ENCODE assay signal across 1 cellular context in the genomic region with DNA sequence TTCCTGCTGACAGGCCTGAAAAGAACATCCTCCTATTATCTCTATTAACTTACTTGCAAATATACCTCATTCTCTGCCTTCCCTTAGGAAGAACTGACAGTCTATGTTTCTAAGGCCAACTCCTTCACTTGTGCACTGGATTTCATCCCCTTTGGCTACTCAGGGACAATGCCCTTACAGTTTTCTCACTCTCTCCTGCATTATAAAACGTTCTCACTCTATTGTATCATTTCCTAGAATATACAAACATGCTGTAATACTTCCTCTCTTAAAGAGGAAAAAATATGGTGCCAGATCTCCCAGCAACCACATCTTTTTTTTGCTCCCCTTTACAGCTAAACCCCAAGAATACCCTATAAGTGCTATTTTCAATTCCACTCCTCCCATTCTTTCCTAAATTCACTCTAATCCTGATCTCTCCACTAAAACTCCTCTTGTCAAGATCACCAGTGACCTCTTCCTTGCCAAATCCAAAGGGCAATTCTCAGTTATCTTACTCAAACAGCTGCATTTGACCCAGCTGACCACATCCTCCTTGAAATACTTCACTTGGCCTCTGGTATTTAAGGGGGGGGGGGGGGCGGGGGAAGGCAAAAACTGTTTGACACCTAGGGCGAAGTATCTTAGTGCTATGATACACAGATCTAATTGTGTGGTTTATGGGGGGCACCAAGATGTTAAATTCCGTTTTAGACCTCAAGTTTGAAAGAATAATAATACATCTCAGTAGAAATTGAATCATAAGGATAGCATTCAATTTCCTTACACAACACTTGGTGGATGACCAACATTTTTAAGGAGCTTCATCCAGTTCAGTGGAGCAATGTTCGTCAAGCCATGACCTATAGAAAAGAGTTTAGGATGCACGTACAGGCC.
A peak's percentile ranks its signal among the peaks of the same experiment; 100 is the strongest.
TF ChIP-seq lines count a peak whose summit lies in the region.

No MANE protein-coding gene starts in this region.

TF ChIP-seq in K562, 482 proteins besides CTCF, POLR2A, EP300 and RAD21 (continues in another document):
- TF ChIP-seq, protein P1, sequence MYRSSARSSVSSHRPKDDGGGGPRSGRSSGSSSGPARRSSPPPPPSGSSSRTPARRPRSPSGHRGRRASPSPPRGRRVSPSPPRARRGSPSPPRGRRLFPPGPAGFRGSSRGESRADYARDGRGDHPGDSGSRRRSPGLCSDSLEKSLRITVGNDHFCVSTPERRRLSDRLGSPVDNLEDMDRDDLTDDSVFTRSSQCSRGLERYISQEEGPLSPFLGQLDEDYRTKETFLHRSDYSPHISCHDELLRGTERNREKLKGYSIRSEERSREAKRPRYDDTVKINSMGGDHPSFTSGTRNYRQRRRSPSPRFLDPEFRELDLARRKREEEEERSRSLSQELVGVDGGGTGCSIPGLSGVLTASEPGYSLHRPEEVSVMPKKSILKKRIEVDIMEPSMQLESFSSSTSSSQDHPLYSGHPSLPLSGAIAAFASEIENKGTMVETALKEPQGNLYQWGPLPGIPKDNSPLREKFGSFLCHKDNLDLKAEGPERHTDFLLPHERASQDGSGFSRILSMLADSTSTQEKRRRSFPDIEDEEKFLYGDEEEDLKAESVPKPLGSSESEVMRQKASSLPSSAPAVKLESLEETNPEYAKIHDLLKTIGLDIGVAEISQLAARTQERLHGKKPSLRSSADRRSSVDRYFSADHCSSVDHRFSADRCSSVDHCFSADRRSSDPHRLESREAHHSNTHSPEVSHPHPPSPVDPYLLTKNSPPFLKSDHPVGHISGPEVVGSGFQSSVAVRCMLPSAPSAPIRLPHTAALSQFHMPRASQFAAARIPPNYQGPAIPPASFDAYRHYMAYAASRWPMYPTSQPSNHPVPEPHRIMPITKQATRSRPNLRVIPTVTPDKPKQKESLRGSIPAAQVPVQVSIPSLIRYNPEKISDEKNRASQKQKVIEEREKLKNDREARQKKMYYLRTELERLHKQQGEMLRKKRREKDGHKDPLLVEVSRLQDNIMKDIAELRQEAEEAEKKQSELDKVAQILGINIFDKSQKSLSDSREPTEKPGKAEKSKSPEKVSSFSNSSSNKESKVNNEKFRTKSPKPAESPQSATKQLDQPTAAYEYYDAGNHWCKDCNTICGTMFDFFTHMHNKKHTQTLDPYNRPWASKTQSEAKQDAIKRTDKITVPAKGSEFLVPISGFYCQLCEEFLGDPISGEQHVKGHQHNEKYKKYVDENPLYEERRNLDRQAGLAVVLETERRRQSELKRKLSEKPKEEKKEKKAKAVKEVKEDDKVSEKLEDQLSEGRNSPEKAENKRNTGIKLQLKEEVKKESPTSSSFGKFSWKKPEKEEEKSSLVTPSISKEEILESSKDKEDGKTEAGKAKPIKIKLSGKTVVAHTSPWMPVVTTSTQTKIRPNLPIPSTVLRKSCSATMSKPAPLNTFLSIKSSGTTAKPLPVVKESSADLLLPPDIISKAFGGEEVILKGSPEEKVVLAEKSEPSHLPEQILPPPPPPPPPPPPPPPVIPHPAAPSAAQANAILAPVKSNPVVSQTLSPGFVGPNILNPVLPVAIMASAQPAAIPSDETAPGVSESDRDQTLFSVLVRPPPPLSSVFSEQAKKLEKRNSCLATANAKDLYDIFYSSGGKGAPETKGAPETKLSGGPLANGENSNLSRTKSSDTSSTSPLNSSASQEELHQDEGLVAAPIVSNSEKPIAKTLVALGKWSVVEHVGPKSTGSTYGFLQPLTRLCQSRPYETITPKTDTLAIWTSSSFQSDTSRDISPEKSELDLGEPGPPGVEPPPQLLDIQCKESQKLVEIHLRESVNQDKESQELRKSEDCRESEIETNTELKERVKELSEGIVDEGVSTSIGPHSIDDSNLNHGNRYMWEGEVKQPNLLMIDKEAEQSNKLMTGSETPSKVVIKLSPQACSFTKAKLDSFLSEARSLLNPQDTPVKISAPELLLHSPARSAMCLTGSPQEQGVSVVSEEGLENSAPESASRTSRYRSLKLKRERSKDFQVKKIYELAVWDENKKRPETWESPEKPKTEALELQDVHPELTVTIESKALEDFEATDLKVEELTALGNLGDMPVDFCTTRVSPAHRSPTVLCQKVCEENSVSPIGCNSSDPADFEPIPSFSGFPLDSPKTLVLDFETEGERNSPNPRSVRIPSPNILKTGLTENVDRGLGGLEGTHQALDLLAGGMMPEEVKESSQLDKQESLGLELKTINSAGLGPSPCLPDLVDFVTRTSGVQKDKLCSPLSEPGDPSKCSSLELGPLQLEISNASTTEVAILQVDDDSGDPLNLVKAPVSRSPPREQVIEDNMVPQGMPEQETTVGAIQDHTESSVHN (IDR thresholded peaks at IDR 0.05; ENCODE audit: borderline replicate concordance in 1 of 2, low read depth in 1 of 2) = peak in 1 of 2 experiments; percentile 84; a peak in 1 of 4 replicates
- TF ChIP-seq HMG20A (CRISPR knock-in tag; conservative IDR thresholded peaks at IDR 0.05) = no peak
- TF ChIP-seq PRPF4 (IDR thresholded peaks at IDR 0.05; ENCODE audit: insufficient read depth, low read depth, low read length, poor library complexity, severe bottlenecking) = no peak
- TF ChIP-seq, protein P2, sequence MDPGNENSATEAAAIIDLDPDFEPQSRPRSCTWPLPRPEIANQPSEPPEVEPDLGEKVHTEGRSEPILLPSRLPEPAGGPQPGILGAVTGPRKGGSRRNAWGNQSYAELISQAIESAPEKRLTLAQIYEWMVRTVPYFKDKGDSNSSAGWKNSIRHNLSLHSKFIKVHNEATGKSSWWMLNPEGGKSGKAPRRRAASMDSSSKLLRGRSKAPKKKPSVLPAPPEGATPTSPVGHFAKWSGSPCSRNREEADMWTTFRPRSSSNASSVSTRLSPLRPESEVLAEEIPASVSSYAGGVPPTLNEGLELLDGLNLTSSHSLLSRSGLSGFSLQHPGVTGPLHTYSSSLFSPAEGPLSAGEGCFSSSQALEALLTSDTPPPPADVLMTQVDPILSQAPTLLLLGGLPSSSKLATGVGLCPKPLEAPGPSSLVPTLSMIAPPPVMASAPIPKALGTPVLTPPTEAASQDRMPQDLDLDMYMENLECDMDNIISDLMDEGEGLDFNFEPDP (CRISPR knock-in tag; IDR thresholded peaks at IDR 0.05) = no peak
- TF ChIP-seq HBP1 (CRISPR knock-in tag; IDR thresholded peaks at IDR 0.05) = no peak
- 0 out of 2 replicates have a peak, but pooled peaks have one; percentile 59 for TF ChIP-seq ELF4 (CRISPR knock-in tag; IDR thresholded peaks at IDR 0.05)
- TF ChIP-seq KHSRP (IDR thresholded peaks at IDR 0.05) = peak; percentile 53; the same call in 1 of the 2 replicates
- TF ChIP-seq RBFOX2 (IDR thresholded peaks at IDR 0.05; ENCODE audit: low read depth, low read length) = no peak
- TF ChIP-seq TEAD4 (IDR thresholded peaks at IDR 0.05; ENCODE audit: low read length) = peak; percentile 94
- TF ChIP-seq TEAD4 (CRISPR knock-in tag; IDR thresholded peaks at IDR 0.05; ENCODE audit: borderline replicate concordance) = no peak
- no peak for TF ChIP-seq MEF2A (IDR thresholded peaks at IDR 0.05; ENCODE audit: control insufficient read depth, low read depth, low read length)
- TF ChIP-seq TSHZ1 (CRISPR knock-in tag; IDR thresholded peaks at IDR 0.05) = no peak
- TF ChIP-seq FOSL1 (tag; conservative IDR thresholded peaks at IDR 0.05) = peak; percentile 49
- TF ChIP-seq, protein P3, sequence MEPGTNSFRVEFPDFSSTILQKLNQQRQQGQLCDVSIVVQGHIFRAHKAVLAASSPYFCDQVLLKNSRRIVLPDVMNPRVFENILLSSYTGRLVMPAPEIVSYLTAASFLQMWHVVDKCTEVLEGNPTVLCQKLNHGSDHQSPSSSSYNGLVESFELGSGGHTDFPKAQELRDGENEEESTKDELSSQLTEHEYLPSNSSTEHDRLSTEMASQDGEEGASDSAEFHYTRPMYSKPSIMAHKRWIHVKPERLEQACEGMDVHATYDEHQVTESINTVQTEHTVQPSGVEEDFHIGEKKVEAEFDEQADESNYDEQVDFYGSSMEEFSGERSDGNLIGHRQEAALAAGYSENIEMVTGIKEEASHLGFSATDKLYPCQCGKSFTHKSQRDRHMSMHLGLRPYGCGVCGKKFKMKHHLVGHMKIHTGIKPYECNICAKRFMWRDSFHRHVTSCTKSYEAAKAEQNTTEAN (CRISPR knock-in tag; IDR thresholded peaks at IDR 0.05) = no peak
- 0 out of 2 replicates have a peak, but pooled peaks have one; percentile 15 for TF ChIP-seq NKRF (IDR thresholded peaks at IDR 0.05; ENCODE audit: borderline replicate concordance)
- no peak for TF ChIP-seq ZFX (CRISPR knock-in tag; IDR thresholded peaks at IDR 0.05)
- 0 out of 2 replicates have a peak, but pooled peaks have one; percentile 9 for TF ChIP-seq PKNOX1 (IDR thresholded peaks at IDR 0.05)
- TF ChIP-seq, protein P4, sequence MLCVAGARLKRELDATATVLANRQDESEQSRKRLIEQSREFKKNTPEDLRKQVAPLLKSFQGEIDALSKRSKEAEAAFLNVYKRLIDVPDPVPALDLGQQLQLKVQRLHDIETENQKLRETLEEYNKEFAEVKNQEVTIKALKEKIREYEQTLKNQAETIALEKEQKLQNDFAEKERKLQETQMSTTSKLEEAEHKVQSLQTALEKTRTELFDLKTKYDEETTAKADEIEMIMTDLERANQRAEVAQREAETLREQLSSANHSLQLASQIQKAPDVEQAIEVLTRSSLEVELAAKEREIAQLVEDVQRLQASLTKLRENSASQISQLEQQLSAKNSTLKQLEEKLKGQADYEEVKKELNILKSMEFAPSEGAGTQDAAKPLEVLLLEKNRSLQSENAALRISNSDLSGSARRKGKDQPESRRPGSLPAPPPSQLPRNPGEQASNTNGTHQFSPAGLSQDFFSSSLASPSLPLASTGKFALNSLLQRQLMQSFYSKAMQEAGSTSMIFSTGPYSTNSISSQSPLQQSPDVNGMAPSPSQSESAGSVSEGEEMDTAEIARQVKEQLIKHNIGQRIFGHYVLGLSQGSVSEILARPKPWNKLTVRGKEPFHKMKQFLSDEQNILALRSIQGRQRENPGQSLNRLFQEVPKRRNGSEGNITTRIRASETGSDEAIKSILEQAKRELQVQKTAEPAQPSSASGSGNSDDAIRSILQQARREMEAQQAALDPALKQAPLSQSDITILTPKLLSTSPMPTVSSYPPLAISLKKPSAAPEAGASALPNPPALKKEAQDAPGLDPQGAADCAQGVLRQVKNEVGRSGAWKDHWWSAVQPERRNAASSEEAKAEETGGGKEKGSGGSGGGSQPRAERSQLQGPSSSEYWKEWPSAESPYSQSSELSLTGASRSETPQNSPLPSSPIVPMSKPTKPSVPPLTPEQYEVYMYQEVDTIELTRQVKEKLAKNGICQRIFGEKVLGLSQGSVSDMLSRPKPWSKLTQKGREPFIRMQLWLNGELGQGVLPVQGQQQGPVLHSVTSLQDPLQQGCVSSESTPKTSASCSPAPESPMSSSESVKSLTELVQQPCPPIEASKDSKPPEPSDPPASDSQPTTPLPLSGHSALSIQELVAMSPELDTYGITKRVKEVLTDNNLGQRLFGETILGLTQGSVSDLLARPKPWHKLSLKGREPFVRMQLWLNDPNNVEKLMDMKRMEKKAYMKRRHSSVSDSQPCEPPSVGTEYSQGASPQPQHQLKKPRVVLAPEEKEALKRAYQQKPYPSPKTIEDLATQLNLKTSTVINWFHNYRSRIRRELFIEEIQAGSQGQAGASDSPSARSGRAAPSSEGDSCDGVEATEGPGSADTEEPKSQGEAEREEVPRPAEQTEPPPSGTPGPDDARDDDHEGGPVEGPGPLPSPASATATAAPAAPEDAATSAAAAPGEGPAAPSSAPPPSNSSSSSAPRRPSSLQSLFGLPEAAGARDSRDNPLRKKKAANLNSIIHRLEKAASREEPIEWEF (CRISPR knock-in tag; IDR thresholded peaks at IDR 0.05) = no peak
- TF ChIP-seq ZNF766 (CRISPR knock-in tag; conservative IDR thresholded peaks at IDR 0.05) = peak; percentile 49; the same call in 1 of the 2 replicates
- no peak for TF ChIP-seq ZNF583 (CRISPR knock-in tag; IDR thresholded peaks at IDR 0.05)
